Comparison of ENCODE assay signal across 1 cellular context in genomic region chr6:119078449-119079287, GRCh38.
TF ChIP-seq lines count a peak whose summit lies in the region.

FAM184A (minus strand) TSS chr6:119078664; CDS start chr6:119078299, 365 bp downstream.

TF ChIP-seq in HEK293, 187 proteins besides CTCF, POLR2A, EP300 and RAD21 (continued from another document and continues in another):
- TF ChIP-seq ZFP37 (tag by site-specific recombination; IDR thresholded peaks at IDR 0.05), result 0 out of 2 replicates have a peak, but pooled peaks have one; percentile 48
- TF ChIP-seq ZNF654 (tag by site-specific recombination; IDR thresholded peaks at IDR 0.05; ENCODE audit: low read depth), result no peak
- no peak for TF ChIP-seq ZNF621 (tag by site-specific recombination; IDR thresholded peaks at IDR 0.05)
- no peak for TF ChIP-seq OSR2 (tag by site-specific recombination; IDR thresholded peaks at IDR 0.05)
- no peak for TF ChIP-seq ZNF146 (tag by site-specific recombination; IDR thresholded peaks at IDR 0.05)
- TF ChIP-seq ZNF423 (tag by site-specific recombination; IDR thresholded peaks at IDR 0.05), result no peak
- no peak for TF ChIP-seq ZNF544 (tag by site-specific recombination; IDR thresholded peaks at IDR 0.05)
- TF ChIP-seq ZNF394 (tag by site-specific recombination; IDR thresholded peaks at IDR 0.05; ENCODE audit: borderline replicate concordance), result peak; percentile 63; the same call in 1 of the 2 replicates
- TF ChIP-seq HIC1 (tag by site-specific recombination; IDR thresholded peaks at IDR 0.05), result no peak
- TF ChIP-seq ZNF473 (tag by site-specific recombination; IDR thresholded peaks at IDR 0.05), result no peak
- TF ChIP-seq ZNF600 (tag by site-specific recombination; IDR thresholded peaks at IDR 0.05), result peak; percentile 76
- peak; percentile 71; the same call in 1 of the 2 replicates for TF ChIP-seq KLF8 (tag by site-specific recombination; IDR thresholded peaks at IDR 0.05)
- TF ChIP-seq ZNF280D (tag by site-specific recombination; IDR thresholded peaks at IDR 0.05), result no peak
- TF ChIP-seq INSM2 (tag by site-specific recombination; IDR thresholded peaks at IDR 0.05), result no peak
- TF ChIP-seq, protein P1, sequence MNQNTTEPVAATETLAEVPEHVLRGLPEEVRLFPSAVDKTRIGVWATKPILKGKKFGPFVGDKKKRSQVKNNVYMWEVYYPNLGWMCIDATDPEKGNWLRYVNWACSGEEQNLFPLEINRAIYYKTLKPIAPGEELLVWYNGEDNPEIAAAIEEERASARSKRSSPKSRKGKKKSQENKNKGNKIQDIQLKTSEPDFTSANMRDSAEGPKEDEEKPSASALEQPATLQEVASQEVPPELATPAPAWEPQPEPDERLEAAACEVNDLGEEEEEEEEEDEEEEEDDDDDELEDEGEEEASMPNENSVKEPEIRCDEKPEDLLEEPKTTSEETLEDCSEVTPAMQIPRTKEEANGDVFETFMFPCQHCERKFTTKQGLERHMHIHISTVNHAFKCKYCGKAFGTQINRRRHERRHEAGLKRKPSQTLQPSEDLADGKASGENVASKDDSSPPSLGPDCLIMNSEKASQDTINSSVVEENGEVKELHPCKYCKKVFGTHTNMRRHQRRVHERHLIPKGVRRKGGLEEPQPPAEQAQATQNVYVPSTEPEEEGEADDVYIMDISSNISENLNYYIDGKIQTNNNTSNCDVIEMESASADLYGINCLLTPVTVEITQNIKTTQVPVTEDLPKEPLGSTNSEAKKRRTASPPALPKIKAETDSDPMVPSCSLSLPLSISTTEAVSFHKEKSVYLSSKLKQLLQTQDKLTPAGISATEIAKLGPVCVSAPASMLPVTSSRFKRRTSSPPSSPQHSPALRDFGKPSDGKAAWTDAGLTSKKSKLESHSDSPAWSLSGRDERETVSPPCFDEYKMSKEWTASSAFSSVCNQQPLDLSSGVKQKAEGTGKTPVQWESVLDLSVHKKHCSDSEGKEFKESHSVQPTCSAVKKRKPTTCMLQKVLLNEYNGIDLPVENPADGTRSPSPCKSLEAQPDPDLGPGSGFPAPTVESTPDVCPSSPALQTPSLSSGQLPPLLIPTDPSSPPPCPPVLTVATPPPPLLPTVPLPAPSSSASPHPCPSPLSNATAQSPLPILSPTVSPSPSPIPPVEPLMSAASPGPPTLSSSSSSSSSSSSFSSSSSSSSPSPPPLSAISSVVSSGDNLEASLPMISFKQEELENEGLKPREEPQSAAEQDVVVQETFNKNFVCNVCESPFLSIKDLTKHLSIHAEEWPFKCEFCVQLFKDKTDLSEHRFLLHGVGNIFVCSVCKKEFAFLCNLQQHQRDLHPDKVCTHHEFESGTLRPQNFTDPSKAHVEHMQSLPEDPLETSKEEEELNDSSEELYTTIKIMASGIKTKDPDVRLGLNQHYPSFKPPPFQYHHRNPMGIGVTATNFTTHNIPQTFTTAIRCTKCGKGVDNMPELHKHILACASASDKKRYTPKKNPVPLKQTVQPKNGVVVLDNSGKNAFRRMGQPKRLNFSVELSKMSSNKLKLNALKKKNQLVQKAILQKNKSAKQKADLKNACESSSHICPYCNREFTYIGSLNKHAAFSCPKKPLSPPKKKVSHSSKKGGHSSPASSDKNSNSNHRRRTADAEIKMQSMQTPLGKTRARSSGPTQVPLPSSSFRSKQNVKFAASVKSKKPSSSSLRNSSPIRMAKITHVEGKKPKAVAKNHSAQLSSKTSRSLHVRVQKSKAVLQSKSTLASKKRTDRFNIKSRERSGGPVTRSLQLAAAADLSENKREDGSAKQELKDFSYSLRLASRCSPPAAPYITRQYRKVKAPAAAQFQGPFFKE (tag by site-specific recombination; IDR thresholded peaks at IDR 0.05; ENCODE audit: borderline replicate concordance), result no peak
- no peak for TF ChIP-seq ZNF510 (tag by site-specific recombination; IDR thresholded peaks at IDR 0.05; ENCODE audit: insufficient replicate concordance)
- TF ChIP-seq ZNF223 (tag by site-specific recombination; IDR thresholded peaks at IDR 0.05), result no peak
- peak; percentile 21; the same call in 1 of the 2 replicates for TF ChIP-seq ZNF76 (tag by site-specific recombination; IDR thresholded peaks at IDR 0.05; ENCODE audit: borderline replicate concordance, low read depth)
- TF ChIP-seq ZNF133 (tag by site-specific recombination; IDR thresholded peaks at IDR 0.05), result no peak
- TF ChIP-seq, protein P2, sequence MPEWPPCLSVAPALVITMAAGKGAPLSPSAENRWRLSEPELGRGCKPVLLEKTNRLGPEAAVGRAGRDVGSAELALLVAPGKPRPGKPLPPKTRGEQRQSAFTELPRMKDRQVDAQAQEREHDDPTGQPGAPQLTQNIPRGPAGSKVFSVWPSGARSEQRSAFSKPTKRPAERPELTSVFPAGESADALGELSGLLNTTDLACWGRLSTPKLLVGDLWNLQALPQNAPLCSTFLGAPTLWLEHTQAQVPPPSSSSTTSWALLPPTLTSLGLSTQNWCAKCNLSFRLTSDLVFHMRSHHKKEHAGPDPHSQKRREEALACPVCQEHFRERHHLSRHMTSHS (tag by site-specific recombination; IDR thresholded peaks at IDR 0.05), result no peak
- no peak for TF ChIP-seq ZNF292 (tag by site-specific recombination; IDR thresholded peaks at IDR 0.05; ENCODE audit: borderline replicate concordance, low read depth)
- TF ChIP-seq KLF17 (tag by site-specific recombination; IDR thresholded peaks at IDR 0.05), result peak; percentile 62; the same call in 1 of the 2 replicates
- TF ChIP-seq ZNF341 (tag by site-specific recombination; IDR thresholded peaks at IDR 0.05; ENCODE audit: low read depth), result peak; percentile 48; the same call in 1 of the 2 replicates
- TF ChIP-seq PRDM10 (tag by site-specific recombination; IDR thresholded peaks at IDR 0.05), result peak; percentile 59
- TF ChIP-seq KLF7 (tag by site-specific recombination; IDR thresholded peaks at IDR 0.05; ENCODE audit: borderline replicate concordance), result no peak
- TF ChIP-seq SP2 (tag by site-specific recombination; IDR thresholded peaks at IDR 0.05), result peak; percentile 33; the same call in 1 of the 2 replicates
- TF ChIP-seq ZNF501 (tag by site-specific recombination; IDR thresholded peaks at IDR 0.05), result 0 out of 2 replicates have a peak, but pooled peaks have one; percentile 69
- TF ChIP-seq, protein P3, sequence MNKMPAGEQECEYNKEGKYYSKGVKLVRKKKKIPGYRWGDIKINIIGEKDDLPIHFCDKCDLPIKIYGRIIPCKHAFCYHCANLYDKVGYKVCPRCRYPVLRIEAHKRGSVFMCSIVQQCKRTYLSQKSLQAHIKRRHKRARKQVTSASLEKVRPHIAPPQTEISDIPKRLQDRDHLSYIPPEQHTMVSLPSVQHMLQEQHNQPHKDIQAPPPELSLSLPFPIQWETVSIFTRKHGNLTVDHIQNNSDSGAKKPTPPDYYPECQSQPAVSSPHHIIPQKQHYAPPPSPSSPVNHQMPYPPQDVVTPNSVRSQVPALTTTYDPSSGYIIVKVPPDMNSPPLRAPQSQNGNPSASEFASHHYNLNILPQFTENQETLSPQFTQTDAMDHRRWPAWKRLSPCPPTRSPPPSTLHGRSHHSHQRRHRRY (tag by site-specific recombination; IDR thresholded peaks at IDR 0.05), result no peak
- peak; percentile 45; the same call in 1 of the 2 replicates for TF ChIP-seq REST (tag by site-specific recombination; IDR thresholded peaks at IDR 0.05)
